In the genomic region with DNA sequence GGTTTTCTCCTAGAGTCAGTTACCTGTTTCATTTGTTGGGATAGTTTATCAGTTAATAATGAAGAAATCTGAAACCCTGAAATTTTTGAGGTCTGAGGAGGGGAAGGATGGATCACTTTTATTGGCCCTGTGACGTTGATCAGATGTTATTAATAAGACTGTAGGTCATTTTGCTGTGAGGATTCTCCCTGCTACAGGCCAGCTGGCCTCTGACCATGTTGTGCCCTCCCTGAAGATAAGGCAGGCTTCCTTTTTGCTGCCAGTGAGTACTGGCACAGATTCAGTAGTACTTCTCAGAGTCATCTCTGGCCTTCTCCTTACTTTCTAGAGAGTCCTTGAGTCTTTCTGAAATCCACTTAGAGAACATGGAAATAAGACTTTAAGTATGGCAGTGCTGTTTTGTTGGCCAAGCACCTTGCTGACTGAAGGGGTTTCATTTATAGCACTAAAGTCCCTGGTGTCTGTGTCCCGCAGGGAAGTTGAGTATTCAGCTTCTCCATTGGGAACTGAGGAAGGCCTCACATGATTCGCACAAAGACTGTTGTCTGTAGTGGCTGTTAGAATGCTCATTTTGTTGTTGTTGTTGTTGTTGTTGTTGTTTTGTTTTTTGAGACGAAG, we compare ENCODE assay signal across 1 cellular context.
TF ChIP-seq lines count a peak whose summit lies in the region.

No MANE protein-coding gene starts in this region.

TF ChIP-seq in GM23338, 12 proteins besides CTCF, POLR2A, EP300 and RAD21 (continued from another document):
- TF ChIP-seq, protein P1, sequence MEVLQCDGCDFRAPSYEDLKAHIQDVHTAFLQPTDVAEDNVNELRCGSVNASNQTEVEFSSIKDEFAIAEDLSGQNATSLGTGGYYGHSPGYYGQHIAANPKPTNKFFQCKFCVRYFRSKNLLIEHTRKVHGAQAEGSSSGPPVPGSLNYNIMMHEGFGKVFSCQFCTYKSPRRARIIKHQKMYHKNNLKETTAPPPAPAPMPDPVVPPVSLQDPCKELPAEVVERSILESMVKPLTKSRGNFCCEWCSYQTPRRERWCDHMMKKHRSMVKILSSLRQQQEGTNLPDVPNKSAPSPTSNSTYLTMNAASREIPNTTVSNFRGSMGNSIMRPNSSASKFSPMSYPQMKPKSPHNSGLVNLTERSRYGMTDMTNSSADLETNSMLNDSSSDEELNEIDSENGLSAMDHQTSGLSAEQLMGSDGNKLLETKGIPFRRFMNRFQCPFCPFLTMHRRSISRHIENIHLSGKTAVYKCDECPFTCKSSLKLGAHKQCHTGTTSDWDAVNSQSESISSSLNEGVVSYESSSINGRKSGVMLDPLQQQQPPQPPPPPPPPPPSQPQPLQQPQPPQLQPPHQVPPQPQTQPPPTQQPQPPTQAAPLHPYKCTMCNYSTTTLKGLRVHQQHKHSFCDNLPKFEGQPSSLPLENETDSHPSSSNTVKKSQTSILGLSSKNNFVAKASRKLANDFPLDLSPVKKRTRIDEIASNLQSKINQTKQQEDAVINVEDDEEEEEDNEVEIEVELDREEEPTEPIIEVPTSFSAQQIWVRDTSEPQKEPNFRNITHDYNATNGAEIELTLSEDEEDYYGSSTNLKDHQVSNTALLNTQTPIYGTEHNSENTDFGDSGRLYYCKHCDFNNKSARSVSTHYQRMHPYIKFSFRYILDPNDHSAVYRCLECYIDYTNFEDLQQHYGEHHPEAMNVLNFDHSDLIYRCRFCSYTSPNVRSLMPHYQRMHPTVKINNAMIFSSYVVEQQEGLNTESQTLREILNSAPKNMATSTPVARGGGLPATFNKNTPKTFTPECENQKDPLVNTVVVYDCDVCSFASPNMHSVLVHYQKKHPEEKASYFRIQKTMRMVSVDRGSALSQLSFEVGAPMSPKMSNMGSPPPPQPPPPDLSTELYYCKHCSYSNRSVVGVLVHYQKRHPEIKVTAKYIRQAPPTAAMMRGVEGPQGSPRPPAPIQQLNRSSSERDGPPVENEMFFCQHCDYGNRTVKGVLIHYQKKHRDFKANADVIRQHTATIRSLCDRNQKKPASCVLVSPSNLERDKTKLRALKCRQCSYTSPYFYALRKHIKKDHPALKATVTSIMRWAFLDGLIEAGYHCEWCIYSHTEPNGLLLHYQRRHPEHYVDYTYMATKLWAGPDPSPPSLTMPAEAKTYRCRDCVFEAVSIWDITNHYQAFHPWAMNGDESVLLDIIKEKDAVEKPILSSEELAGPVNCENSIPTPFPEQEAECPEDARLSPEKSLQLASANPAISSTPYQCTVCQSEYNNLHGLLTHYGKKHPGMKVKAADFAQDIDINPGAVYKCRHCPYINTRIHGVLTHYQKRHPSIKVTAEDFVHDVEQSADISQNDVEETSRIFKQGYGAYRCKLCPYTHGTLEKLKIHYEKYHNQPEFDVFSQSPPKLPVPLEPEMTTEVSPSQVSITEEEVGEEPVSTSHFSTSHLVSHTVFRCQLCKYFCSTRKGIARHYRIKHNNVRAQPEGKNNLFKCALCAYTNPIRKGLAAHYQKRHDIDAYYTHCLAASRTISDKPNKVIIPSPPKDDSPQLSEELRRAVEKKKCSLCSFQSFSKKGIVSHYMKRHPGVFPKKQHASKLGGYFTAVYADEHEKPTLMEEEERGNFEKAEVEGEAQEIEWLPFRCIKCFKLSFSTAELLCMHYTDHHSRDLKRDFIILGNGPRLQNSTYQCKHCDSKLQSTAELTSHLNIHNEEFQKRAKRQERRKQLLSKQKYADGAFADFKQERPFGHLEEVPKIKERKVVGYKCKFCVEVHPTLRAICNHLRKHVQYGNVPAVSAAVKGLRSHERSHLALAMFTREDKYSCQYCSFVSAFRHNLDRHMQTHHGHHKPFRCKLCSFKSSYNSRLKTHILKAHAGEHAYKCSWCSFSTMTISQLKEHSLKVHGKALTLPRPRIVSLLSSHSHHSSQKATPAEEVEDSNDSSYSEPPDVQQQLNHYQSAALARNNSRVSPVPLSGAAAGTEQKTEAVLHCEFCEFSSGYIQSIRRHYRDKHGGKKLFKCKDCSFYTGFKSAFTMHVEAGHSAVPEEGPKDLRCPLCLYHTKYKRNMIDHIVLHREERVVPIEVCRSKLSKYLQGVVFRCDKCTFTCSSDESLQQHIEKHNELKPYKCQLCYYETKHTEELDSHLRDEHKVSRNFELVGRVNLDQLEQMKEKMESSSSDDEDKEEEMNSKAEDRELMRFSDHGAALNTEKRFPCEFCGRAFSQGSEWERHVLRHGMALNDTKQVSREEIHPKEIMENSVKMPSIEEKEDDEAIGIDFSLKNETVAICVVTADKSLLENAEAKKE (CRISPR knock-in tag; IDR thresholded peaks at IDR 0.05) = no peak
- TF ChIP-seq JUNB (IDR thresholded peaks at IDR 0.05; ENCODE audit: unreplicated experiment) = no peak
